Comparison of ENCODE assay signal across 8 cellular contexts in the genomic region with DNA sequence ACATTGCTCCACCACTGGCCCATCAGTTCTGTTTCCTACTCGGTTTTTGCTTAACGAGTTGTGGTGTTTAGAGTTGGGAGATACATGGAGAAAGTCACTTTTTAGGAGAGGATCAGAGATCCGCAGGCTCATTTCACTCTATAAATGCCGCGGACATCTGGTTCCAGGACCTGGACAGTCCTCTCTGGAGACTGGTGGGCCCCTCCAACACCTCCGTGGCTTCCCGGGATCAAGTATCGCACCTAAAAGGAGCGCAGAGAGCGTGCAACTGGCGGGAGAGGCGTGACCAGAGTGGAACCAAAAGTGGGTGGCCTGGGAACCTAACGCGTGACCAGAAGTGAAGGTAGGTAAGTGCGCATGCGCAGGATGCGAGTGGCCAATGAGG. TPM values are rescaled to one million over a fixed set of nuclear protein-coding genes. Genes with fewer than 3 reads are reported as not detected.
A peak's percentile ranks its signal among the peaks of the same experiment; 100 is the strongest.
DNase-seq lines count a peak whose midpoint lies in the region; ATAC-seq, FAIRE-seq and TF ChIP-seq lines count a peak whose summit lies in the region.

No MANE protein-coding gene starts in this region.

- TF ChIP-seq CTCF in mammary epithelial cell (conservative IDR thresholded peaks at IDR 0.05 in 1 of 2, IDR thresholded peaks at IDR 0.05 in 1 of 2; ENCODE audit: extremely low read depth in 1 of 2, insufficient read depth in 1 of 2, low read depth in 1 of 2, low read length in 2 of 2) (no peak), keratinocyte (optimal IDR thresholded peaks at IDR 0.05 in 1 of 3, IDR thresholded peaks at IDR 0.05 in 1 of 3, conservative IDR thresholded peaks at IDR 0.05 in 1 of 3; ENCODE audit: extremely low read depth in 1 of 3, insufficient read depth in 2 of 3, low read length in 3 of 3) (no peak)

- intact Hi-C loops in mammary epithelial cell (cut with micrococcal nuclease) = loop anchor here (2.0 to 10.0 kb wide), 2 partner anchors 182 to 330 kb away; a partner anchor contains a TSS

- H3K9me1 ChIP-seq in keratinocyte (ENCODE audit: control insufficient read depth, extremely low read depth, insufficient read depth, low read length) = no peaks in the 10 kb centered on the region

- H3K36me3 ChIP-seq in mammary epithelial cell (ENCODE audit: insufficient read depth, low read length) = peaks cover 7% of the 10 kb centered on the region
- peaks cover 2 to 3% of the 10 kb centered on the region in 2 experiments for H3K36me3 ChIP-seq in keratinocyte (ENCODE audit: control insufficient read depth in 2 of 2, extremely low read depth in 1 of 2, insufficient read depth in 2 of 2, low read length in 2 of 2)

- H3K27me3 ChIP-seq in mammary epithelial cell (ENCODE audit: insufficient read depth, low read length) (no peaks in the 10 kb centered on the region), keratinocyte (ENCODE audit: control insufficient read depth, extremely low read depth, insufficient read depth, low read length) (no peaks in the 10 kb centered on the region)

- peak; percentile 87 for FAIRE-seq in keratinocyte (lab: Jason Lieb, UNC)

- H3K27ac ChIP-seq in mammary epithelial cell (ENCODE audit: insufficient read depth, low read depth, low read length) (peak overlapping the region; percentile 97), keratinocyte (ENCODE audit: control insufficient read depth, insufficient read depth, low read length) (peak overlapping the region; percentile 99)

- H3K4me1 ChIP-seq in mammary epithelial cell (ENCODE audit: insufficient read depth, low read length) = peaks cover 17% of the 10 kb centered on the region
- peaks cover 16% of the 10 kb centered on the region for H3K4me1 ChIP-seq in keratinocyte (ENCODE audit: control insufficient read depth, extremely low read depth, insufficient read depth, low read length)

- H3K79me2 ChIP-seq in mammary epithelial cell (ENCODE audit: insufficient read depth, low read length) = peaks cover 39% of the 10 kb centered on the region
- peaks cover 39% of the 10 kb centered on the region for H3K79me2 ChIP-seq in keratinocyte (ENCODE audit: control insufficient read depth, insufficient read depth, low read length)

- CTCF ChIA-PET in mammary epithelial cell (lab: Charles Lee; ENCODE audit: low non-redundant PET) = no interaction called here

- H3K4me3 ChIP-seq in mammary epithelial cell (replicated peaks in 1 of 3; ENCODE audit: insufficient read depth in 1 of 3, low read depth in 2 of 3, low read length in 3 of 3) = peak overlapping the region; percentile 59 to 90 (median 82)
- H3K4me3 ChIP-seq in keratinocyte (ENCODE audit: control insufficient read depth in 2 of 3, extremely low read depth in 1 of 3, insufficient read depth in 2 of 3, low read depth in 1 of 3, low read length in 3 of 3) = peak overlapping the region; percentile 71 to 77 (median 75)

- dilution Hi-C loops in mammary epithelial cell (cut with HindIII; ENCODE audit: low sequenced_read_pairs) = no loop called here
- dilution Hi-C loops in keratinocyte (cut with MboI; ENCODE audit: extremely low pct_ligation_motif_present, low sequenced_read_pairs) = loop anchor here (25.0 kb wide), 1 partner anchor 212 kb away; no protein-coding TSS in a partner anchor

- peak; percentile 72 for ATAC-seq in GM19351 (IDR thresholded peaks at IDR 0.05; ENCODE audit: unreplicated experiment)
- ATAC-seq in HG03439 (IDR thresholded peaks at IDR 0.05; ENCODE audit: unreplicated experiment) = peak; percentile 73

- H2AFZ ChIP-seq in mammary epithelial cell (ENCODE audit: low read depth, low read length) (peak overlapping the region; percentile 92), keratinocyte (ENCODE audit: control insufficient read depth, low read length) (peak overlapping the region; percentile 99)

- H3K9ac ChIP-seq in mammary epithelial cell (ENCODE audit: insufficient read depth, low read length) = peak overlapping the region; percentile 99
- H3K9ac ChIP-seq in keratinocyte (ENCODE audit: control insufficient read depth, extremely low read depth, insufficient read depth, low read length) = peak overlapping the region; percentile 99

- in situ Hi-C loops in mammary epithelial cell (cut with MboI; ENCODE audit: low sequenced_read_pairs in 2 of 2) = loop anchor here in 1 of 2 donors (25.0 kb wide), 1 partner anchor 187 kb away; a partner anchor contains a TSS

- no peaks in the 10 kb centered on the region for H3K9me3 ChIP-seq in mammary epithelial cell (replicated peaks; ENCODE audit: insufficient read depth, low read length)
- no peaks in the 10 kb centered on the region for H3K9me3 ChIP-seq in keratinocyte (ENCODE audit: control insufficient read depth, low read depth, low read length)

- 4% methylated on average over 13 of the region's 17 CpGs for WGBS in mammary epithelial cell (ENCODE audit: low coverage, missing lambda C conversion rate)

- TSS peak; percentile 69 for BruUV-seq in mammary epithelial cell (replicated peaks; lab: Mats Ljungman, UMichigan)

- H4K20me1 ChIP-seq in mammary epithelial cell (ENCODE audit: insufficient read depth, low read length) (no peaks in the 10 kb centered on the region), keratinocyte (ENCODE audit: control insufficient read depth, extremely low read depth, insufficient read depth, low read length) (no peaks in the 10 kb centered on the region)

- H3K4me2 ChIP-seq in mammary epithelial cell (ENCODE audit: insufficient read depth, low read depth, low read length) (peak overlapping the region; percentile 91), keratinocyte (ENCODE audit: control insufficient read depth, extremely low read depth, insufficient read depth, low read depth, low read length) (peak overlapping the region; percentile 98)

- DNase-seq in DMS153 (lab: John Stamatoyannopoulos, UW) (peak; percentile 69), RPMI7951 (ENCODE audit: low read depth) (peak; percentile 93), mammary epithelial cell (peak; percentile 95), keratinocyte (ENCODE audit: low read depth, low spot score) (no peak), ecto neural progenitor cell (ENCODE audit: low spot score) (no peak)
- DNase-seq in stimulated activated CD4-positive, alpha-beta T cell treated with anti-CD3 and anti-CD28 coated beads, Interleukin-15, amount 100 ng/mL, for 48 hours (ENCODE audit: low read depth in 2 of 2) = peak; percentile 65 to 83

RNA-seq across cellular contexts. Expression of a gene that starts 9.9 kb away (rescaled TPM):
- 0.12 and 0.20 TPM in 2 replicates for total RNA-seq in RPMI7951 (2014; rRNA removed; shearing (Covaris generic))
- 1 to 10 TPM; 2.0 to 2.2 TPM for total RNA-seq in mammary epithelial cell
- polyA plus RNA-seq in mammary epithelial cell (1.4 TPM), keratinocyte (0.79 to 1.4 TPM (median 1.3 TPM) in 3 replicates)
- polyA minus RNA-seq in mammary epithelial cell (not detected), keratinocyte (0.59 to 0.77 TPM in 2 of 3 replicates, not detected in the other)
- 5.7 TPM for polyA plus RNA-seq in keratinocyte (2011; ENCODE audit: low read depth)
- polyA plus RNA-seq in keratinocyte (2011; cell fraction: cytosol; rRNA removed) = 0.86 and 2.1 TPM in 2 replicates
- 1.0 and 1.3 TPM in 2 replicates for polyA plus RNA-seq in keratinocyte (2011; cell fraction: nucleus; rRNA removed)
- polyA plus RNA-seq in keratinocyte (2012; ENCODE audit: low replicate concordance) = 0.52 and 1.4 TPM in 2 replicates
- not detected for polyA minus RNA-seq in keratinocyte (2011; cell fraction: cytosol; rRNA and poly(A)+ RNA removed)
- not detected in 2 replicates for polyA minus RNA-seq in keratinocyte (2011; cell fraction: nucleus; rRNA and poly(A)+ RNA removed)

Comparison
In these comparisons a context has a peak if more than half of its experiments do, and no peak if none do; other contexts are left out.
1. DNase-seq: peak in DMS153 (single experiment), RPMI7951 (single experiment), mammary epithelial cell (single experiment) and stimulated activated CD4-positive, alpha-beta T cell treated with anti-CD3 and anti-CD28 coated beads, Interleukin-15, amount 100 ng/mL, for 48 hours (2 of 2); none in keratinocyte (single experiment) and ecto neural progenitor cell (single experiment).